In the genomic region with DNA sequence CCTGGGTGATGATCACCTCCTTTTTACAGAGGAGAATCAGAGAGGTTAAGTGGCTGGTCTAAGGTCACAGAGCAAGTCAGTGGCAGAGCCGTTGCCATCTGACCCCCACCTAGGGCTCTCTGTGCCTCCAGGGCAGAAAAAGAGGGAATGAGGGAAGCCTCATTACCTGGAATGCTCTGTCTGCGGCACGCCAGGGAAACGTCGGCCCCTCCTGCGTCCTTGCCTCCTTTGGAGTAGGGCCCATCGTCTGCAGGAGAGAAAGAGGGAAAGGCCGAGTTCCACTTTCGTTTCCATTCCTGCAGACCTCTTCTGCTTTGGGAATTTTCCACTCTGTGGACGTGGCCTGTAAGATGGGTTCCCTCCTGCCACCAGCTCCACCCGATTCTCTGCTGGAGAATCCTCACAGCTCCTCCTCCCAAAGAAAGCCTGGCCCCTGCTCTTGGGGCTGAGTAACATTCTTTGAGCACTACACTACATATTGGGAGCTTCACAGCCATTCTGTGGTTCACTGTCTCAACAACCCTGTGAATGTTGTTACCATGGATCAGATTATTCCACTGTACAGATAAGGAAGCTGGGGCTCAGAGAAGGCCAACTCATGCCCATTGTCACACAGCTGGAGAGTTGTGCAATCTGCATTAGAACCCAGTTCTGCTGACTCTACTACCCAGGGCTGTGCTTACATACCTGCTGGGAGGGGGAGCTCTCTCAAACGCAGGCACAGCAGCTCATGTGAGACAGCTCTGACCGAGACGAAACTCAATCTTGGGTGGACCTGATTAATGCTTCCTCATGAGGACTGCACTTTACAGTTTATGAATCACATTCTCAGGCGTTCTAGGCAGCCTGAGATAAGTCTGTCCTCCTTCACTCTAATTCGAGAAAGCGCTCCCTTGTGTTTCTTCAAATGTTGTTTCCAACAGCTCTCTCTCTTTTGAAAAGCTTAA, we compare ENCODE assay signal across 11 cellular contexts. TPM values are rescaled to one million over a fixed set of nuclear protein-coding genes. Genes with fewer than 3 reads are reported as not detected.
A peak's percentile ranks its signal among the peaks of the same experiment; 100 is the strongest.
DNase-seq lines count a peak whose midpoint lies in the region; ATAC-seq and TF ChIP-seq lines count a peak whose summit lies in the region.
"Had no signal": no experiment of that assay in that cellular context is flagged by ENCODE, and none has a peak within 500 bp of the region (broad histone marks: within the 10 kb centered on the region; RNA-seq: fewer than 3 reads in every experiment).

No MANE protein-coding gene starts in this region.

- ATAC-seq in GM18519 (IDR thresholded peaks at IDR 0.05; ENCODE audit: low FRiP score, unreplicated experiment) = no peak
- no peak for ATAC-seq in HG02610 (IDR thresholded peaks at IDR 0.05; ENCODE audit: unreplicated experiment)

- H4K20me1 ChIP-seq in fibroblast of lung (ENCODE audit: control insufficient read depth, extremely low read depth, insufficient read depth, low read length) (no peaks in the 10 kb centered on the region), osteoblast (ENCODE audit: insufficient read depth, low read length) (no peaks in the 10 kb centered on the region)

- H3K27me3 ChIP-seq in fibroblast of lung (ENCODE audit: control insufficient read depth, insufficient read depth, low read length) = no peaks in the 10 kb centered on the region
- H3K27me3 ChIP-seq in osteoblast (ENCODE audit: insufficient read depth, low read length) = peaks cover 11% of the 10 kb centered on the region

- DNase-seq in AG09309 (ENCODE audit: low read depth) = peak; percentile 37
- DNase-seq in M059J (ENCODE audit: low read depth) = peak; percentile 87
- DNase-seq in fibroblast of lung (ENCODE audit: low read depth in 2 of 2) = peak; percentile 5 to 48
- DNase-seq in osteoblast (ENCODE audit: insufficient read length, low spot score, missing footprints) = peak; percentile 97
- no peak for DNase-seq in activated gamma-delta T cell treated with Interleukin-2 at 50 U/mL for 16 hours
- DNase-seq in activated CD4-positive, alpha-beta T cell treated with anti-CD3 and anti-CD28 coated beads for 1 hour = no peak
- DNase-seq: DMS79, KBM-7, NCI-H748 treated with DMSO at 0.1 percent for 48 hours had no signal

- H3K36me3 ChIP-seq in fibroblast of lung (ENCODE audit: control insufficient read depth, insufficient read depth, low read length) (no peaks in the 10 kb centered on the region), osteoblast (ENCODE audit: insufficient read depth, low read length) (no peaks in the 10 kb centered on the region)

- H3K4me1 ChIP-seq in fibroblast of lung (ENCODE audit: control insufficient read depth, extremely low read depth, insufficient read depth, low read length) (no peaks in the 10 kb centered on the region), osteoblast (ENCODE audit: insufficient read depth, low read length) (peaks cover 4% of the 10 kb centered on the region)

- H3K4me3 ChIP-seq in AG09309 (ENCODE audit: control insufficient read depth, low read depth, low read length) (no peak overlapping the region; the same call in 1 of the 2 replicates), fibroblast of lung (replicated peaks in 1 of 4; ENCODE audit: control extremely low read depth in 1 of 4, insufficient read depth in 1 of 4, low read depth in 3 of 4, low read length in 4 of 4) (peak overlapping the region in 1 of 4 experiments; percentile 22), osteoblast (ENCODE audit: insufficient read depth, low read length) (peak overlapping the region; percentile 47)

- no peak overlapping the region for H3K9ac ChIP-seq in fibroblast of lung (ENCODE audit: insufficient read depth, low read length)

- H3K79me2 ChIP-seq in fibroblast of lung (ENCODE audit: control insufficient read depth, insufficient read depth, low read length) (no peaks in the 10 kb centered on the region), osteoblast (ENCODE audit: insufficient read depth, low read length) (no peaks in the 10 kb centered on the region)

- peak overlapping the region; percentile 67 for H2AFZ ChIP-seq in fibroblast of lung (ENCODE audit: low read length)
- peak overlapping the region; percentile 89 for H2AFZ ChIP-seq in osteoblast (ENCODE audit: low read length)

- H3K27ac ChIP-seq in fibroblast of lung (ENCODE audit: insufficient read depth, low read length) (no peak overlapping the region), osteoblast (ENCODE audit: low read depth, low read length) (no peak overlapping the region)

- peak overlapping the region; percentile 29 for H3K4me2 ChIP-seq in fibroblast of lung (ENCODE audit: extremely low read depth, insufficient read depth, low read length)
- H3K4me2 ChIP-seq in osteoblast (ENCODE audit: insufficient read depth, low read length) = peak overlapping the region; percentile 66

- no peak for TF ChIP-seq CTCF in AG09309 (IDR thresholded peaks at IDR 0.05; ENCODE audit: control insufficient read depth, insufficient read depth, low read depth, low read length, missing control alignments)
- no peak for TF ChIP-seq CTCF in fibroblast of lung (conservative IDR thresholded peaks at IDR 0.05 in 1 of 2, IDR thresholded peaks at IDR 0.05 in 1 of 2; ENCODE audit: low read depth in 1 of 2, low read length in 2 of 2)
- TF ChIP-seq CTCF in osteoblast (IDR thresholded peaks at IDR 0.05; ENCODE audit: extremely low read depth, low read depth, low read length) = no peak

- H3K9me3 ChIP-seq in fibroblast of lung (ENCODE audit: control insufficient read depth, insufficient read depth, low read depth, low read length) (no peaks in the 10 kb centered on the region), osteoblast (ENCODE audit: low read depth, low read length) (no peaks in the 10 kb centered on the region)

RNA-seq across cellular contexts. Expression of a gene that starts 14.2 kb away (rescaled TPM):
- 6.8 and 7.6 TPM in 2 replicates for total RNA-seq in M059J (2014; rRNA removed; shearing (Covaris generic))
- total RNA-seq in fibroblast of lung (under 0.01 TPM in 2 replicates), osteoblast (under 0.01 and 1.4 TPM in 2 replicates)
- 0.10 and 0.87 TPM in 2 replicates for polyA plus RNA-seq in fibroblast of lung
- 1.1 TPM in 1 of 2 replicates, not detected in the other for polyA plus RNA-seq in fibroblast of lung (2012)
- 0.35 TPM in 1 of 2 replicates, not detected in the other for polyA minus RNA-seq in fibroblast of lung (ENCODE audit: low replicate concordance)

Comparison
In these comparisons a context has a peak if more than half of its experiments do, and no peak if none do; other contexts are left out.
1. DNase-seq: peak in AG09309 (single experiment), M059J (single experiment), fibroblast of lung (2 of 2) and osteoblast (single experiment); none in activated gamma-delta T cell treated with Interleukin-2 at 50 U/mL for 16 hours (single experiment) and activated CD4-positive, alpha-beta T cell treated with anti-CD3 and anti-CD28 coated beads for 1 hour (single experiment).